ENCODE assay signal across 1 cellular context in the genomic region with DNA sequence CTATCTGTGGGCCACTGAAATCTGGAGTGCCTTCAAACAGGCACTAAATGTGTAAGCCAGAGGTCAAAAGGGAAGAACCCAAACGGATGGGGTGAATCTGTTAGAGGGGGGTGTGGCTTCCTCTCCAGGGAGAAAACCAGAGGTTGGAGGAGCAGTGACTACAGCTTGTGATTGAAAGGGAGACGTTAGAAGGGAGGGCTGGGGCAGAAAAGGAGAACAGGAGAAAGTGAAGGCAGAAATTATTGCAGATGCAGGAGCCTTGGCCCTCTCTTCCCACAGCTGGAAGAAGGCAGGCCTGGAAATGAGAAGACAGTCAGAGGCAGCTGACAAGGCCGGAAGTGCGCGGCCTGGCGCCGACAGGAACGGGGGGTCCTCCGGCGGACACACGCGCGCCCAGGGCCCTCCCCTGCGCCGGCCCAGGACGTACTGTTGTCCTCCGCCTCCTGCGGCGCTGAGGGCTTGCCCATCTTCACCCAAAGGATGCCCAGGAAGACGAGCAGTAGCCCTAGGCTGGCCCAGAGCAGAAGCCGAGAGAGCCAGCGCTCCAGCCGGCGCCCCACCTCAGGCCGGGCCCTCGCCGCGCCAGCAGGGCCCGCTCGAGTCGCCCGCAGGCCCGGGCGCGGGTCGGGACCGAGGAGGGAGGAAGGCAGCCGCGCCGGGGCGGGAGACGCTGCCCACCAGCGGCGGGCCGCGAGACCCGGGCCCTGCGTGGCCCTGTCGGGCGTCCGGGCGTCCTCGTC.
TF ChIP-seq lines count a peak whose summit lies in the region.

No MANE protein-coding gene starts in this region.

TF ChIP-seq in HepG2, 621 proteins besides CTCF, POLR2A, EP300 and RAD21 (continued from another document and continues in another):
- TF ChIP-seq, protein P1, sequence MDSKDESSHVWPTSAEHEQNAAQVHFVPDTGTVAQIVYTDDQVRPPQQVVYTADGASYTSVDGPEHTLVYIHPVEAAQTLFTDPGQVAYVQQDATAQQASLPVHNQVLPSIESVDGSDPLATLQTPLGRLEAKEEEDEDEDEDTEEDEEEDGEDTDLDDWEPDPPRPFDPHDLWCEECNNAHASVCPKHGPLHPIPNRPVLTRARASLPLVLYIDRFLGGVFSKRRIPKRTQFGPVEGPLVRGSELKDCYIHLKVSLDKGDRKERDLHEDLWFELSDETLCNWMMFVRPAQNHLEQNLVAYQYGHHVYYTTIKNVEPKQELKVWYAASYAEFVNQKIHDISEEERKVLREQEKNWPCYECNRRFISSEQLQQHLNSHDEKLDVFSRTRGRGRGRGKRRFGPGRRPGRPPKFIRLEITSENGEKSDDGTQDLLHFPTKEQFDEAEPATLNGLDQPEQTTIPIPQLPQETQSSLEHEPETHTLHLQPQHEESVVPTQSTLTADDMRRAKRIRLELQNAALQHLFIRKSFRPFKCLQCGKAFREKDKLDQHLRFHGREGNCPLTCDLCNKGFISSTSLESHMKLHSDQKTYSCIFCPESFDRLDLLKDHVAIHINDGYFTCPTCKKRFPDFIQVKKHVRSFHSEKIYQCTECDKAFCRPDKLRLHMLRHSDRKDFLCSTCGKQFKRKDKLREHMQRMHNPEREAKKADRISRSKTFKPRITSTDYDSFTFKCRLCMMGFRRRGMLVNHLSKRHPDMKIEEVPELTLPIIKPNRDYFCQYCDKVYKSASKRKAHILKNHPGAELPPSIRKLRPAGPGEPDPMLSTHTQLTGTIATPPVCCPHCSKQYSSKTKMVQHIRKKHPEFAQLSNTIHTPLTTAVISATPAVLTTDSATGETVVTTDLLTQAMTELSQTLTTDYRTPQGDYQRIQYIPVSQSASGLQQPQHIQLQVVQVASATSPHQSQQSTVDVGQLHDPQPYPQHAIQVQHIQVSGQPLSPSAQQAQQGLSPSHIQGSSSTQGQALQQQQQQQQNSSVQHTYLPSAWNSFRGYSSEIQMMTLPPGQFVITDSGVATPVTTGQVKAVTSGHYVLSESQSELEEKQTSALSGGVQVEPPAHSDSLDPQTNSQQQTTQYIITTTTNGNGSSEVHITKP (CRISPR knock-in tag; IDR thresholded peaks at IDR 0.05; ENCODE audit: low read depth): peak; percentile 65; the same call in 1 of the 2 replicates
- TF ChIP-seq, protein P2, sequence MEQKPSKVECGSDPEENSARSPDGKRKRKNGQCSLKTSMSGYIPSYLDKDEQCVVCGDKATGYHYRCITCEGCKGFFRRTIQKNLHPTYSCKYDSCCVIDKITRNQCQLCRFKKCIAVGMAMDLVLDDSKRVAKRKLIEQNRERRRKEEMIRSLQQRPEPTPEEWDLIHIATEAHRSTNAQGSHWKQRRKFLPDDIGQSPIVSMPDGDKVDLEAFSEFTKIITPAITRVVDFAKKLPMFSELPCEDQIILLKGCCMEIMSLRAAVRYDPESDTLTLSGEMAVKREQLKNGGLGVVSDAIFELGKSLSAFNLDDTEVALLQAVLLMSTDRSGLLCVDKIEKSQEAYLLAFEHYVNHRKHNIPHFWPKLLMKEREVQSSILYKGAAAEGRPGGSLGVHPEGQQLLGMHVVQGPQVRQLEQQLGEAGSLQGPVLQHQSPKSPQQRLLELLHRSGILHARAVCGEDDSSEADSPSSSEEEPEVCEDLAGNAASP (CRISPR knock-in tag; IDR thresholded peaks at IDR 0.05; ENCODE audit: borderline replicate concordance): peak; percentile 32; the same call in 1 of the 2 replicates
- no peak for TF ChIP-seq MTA1 (CRISPR knock-in tag; IDR thresholded peaks at IDR 0.05; ENCODE audit: borderline replicate concordance)
- no peak for TF ChIP-seq ZNF672 (CRISPR knock-in tag; IDR thresholded peaks at IDR 0.05)
- TF ChIP-seq HNRNPK (IDR thresholded peaks at IDR 0.05; ENCODE audit: low read depth, low read length, poor library complexity, severe bottlenecking): no peak
- TF ChIP-seq HNRNPL (IDR thresholded peaks at IDR 0.05; ENCODE audit: low read depth, low read length): 0 out of 2 replicates have a peak, but pooled peaks have one; percentile 26
- TF ChIP-seq, protein P3, sequence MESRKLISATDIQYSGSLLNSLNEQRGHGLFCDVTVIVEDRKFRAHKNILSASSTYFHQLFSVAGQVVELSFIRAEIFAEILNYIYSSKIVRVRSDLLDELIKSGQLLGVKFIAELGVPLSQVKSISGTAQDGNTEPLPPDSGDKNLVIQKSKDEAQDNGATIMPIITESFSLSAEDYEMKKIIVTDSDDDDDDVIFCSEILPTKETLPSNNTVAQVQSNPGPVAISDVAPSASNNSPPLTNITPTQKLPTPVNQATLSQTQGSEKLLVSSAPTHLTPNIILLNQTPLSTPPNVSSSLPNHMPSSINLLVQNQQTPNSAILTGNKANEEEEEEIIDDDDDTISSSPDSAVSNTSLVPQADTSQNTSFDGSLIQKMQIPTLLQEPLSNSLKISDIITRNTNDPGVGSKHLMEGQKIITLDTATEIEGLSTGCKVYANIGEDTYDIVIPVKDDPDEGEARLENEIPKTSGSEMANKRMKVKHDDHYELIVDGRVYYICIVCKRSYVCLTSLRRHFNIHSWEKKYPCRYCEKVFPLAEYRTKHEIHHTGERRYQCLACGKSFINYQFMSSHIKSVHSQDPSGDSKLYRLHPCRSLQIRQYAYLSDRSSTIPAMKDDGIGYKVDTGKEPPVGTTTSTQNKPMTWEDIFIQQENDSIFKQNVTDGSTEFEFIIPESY (CRISPR knock-in tag; IDR thresholded peaks at IDR 0.05): no peak
- TF ChIP-seq, protein P4, sequence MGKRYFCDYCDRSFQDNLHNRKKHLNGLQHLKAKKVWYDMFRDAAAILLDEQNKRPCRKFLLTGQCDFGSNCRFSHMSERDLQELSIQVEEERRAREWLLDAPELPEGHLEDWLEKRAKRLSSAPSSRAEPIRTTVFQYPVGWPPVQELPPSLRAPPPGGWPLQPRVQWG (CRISPR knock-in tag; IDR thresholded peaks at IDR 0.05; ENCODE audit: borderline replicate concordance, low read depth): no peak
- no peak; the same call in 1 of the 2 replicates for TF ChIP-seq ZNF709 (CRISPR knock-in tag; IDR thresholded peaks at IDR 0.05)
- no peak for TF ChIP-seq JUN (CRISPR knock-in tag; IDR thresholded peaks at IDR 0.05)
- no peak for TF ChIP-seq PCBP1 (IDR thresholded peaks at IDR 0.05; ENCODE audit: borderline replicate concordance, low read depth, low read length)
- no peak for TF ChIP-seq ZNF101 (CRISPR knock-in tag; IDR thresholded peaks at IDR 0.05; ENCODE audit: borderline replicate concordance, low read depth)
- TF ChIP-seq PHF20 (CRISPR knock-in tag; IDR thresholded peaks at IDR 0.05): peak; percentile 71; the same call in 1 of the 2 replicates
- TF ChIP-seq SATB2 (CRISPR knock-in tag; IDR thresholded peaks at IDR 0.05): no peak
- TF ChIP-seq IRX3 (CRISPR knock-in tag; IDR thresholded peaks at IDR 0.05; ENCODE audit: borderline replicate concordance, low read depth): no peak
- peak; percentile 70 for TF ChIP-seq HES4 (CRISPR knock-in tag; IDR thresholded peaks at IDR 0.05; ENCODE audit: borderline replicate concordance)
- no peak for TF ChIP-seq CENPX (CRISPR knock-in tag; IDR thresholded peaks at IDR 0.05)
- TF ChIP-seq, protein P5, sequence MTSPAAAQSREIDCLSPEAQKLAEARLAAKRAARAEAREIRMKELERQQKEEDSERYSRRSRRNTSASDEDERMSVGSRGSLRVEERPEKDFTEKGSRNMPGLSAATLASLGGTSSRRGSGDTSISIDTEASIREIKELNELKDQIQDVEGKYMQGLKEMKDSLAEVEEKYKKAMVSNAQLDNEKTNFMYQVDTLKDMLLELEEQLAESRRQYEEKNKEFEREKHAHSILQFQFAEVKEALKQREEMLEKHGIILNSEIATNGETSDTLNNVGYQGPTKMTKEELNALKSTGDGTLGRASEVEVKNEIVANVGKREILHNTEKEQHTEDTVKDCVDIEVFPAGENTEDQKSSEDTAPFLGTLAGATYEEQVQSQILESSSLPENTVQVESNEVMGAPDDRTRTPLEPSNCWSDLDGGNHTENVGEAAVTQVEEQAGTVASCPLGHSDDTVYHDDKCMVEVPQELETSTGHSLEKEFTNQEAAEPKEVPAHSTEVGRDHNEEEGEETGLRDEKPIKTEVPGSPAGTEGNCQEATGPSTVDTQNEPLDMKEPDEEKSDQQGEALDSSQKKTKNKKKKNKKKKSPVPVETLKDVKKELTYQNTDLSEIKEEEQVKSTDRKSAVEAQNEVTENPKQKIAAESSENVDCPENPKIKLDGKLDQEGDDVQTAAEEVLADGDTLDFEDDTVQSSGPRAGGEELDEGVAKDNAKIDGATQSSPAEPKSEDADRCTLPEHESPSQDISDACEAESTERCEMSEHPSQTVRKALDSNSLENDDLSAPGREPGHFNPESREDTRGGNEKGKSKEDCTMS (CRISPR knock-in tag; conservative IDR thresholded peaks at IDR 0.05): no peak
- TF ChIP-seq SRSF1 (optimal IDR thresholded peaks at IDR 0.05; ENCODE audit: low read depth, low read length): peak; percentile 58
- peak; percentile 62; the same call in 1 of the 2 replicates for TF ChIP-seq RXRA (CRISPR knock-in tag; IDR thresholded peaks at IDR 0.05)
- no peak for TF ChIP-seq CREB1 (IDR thresholded peaks at IDR 0.05)
- TF ChIP-seq CREB1 (CRISPR knock-in tag; IDR thresholded peaks at IDR 0.05): no peak
- TF ChIP-seq, protein P6, sequence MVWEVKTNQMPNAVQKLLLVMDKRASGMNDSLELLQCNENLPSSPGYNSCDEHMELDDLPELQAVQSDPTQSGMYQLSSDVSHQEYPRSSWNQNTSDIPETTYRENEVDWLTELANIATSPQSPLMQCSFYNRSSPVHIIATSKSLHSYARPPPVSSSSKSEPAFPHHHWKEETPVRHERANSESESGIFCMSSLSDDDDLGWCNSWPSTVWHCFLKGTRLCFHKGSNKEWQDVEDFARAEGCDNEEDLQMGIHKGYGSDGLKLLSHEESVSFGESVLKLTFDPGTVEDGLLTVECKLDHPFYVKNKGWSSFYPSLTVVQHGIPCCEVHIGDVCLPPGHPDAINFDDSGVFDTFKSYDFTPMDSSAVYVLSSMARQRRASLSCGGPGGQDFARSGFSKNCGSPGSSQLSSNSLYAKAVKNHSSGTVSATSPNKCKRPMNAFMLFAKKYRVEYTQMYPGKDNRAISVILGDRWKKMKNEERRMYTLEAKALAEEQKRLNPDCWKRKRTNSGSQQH (CRISPR knock-in tag; IDR thresholded peaks at IDR 0.05; ENCODE audit: low read depth): peak; percentile 22
- TF ChIP-seq ZNF703 (CRISPR knock-in tag; IDR thresholded peaks at IDR 0.05; ENCODE audit: borderline replicate concordance): no peak
- no peak for TF ChIP-seq THYN1 (CRISPR knock-in tag; IDR thresholded peaks at IDR 0.05; ENCODE audit: borderline replicate concordance, low read depth)
- TF ChIP-seq GABPA (IDR thresholded peaks at IDR 0.05; ENCODE audit: low read depth, low read length): peak; percentile 87
- peak; percentile 85 for TF ChIP-seq GABPA (CRISPR knock-in tag; IDR thresholded peaks at IDR 0.05; ENCODE audit: low read depth)
- peak; percentile 33; the same call in 1 of the 2 replicates for TF ChIP-seq ZNF333 (CRISPR knock-in tag; IDR thresholded peaks at IDR 0.05; ENCODE audit: borderline replicate concordance)
- no peak for TF ChIP-seq MIER3 (CRISPR knock-in tag; IDR thresholded peaks at IDR 0.05; ENCODE audit: borderline replicate concordance)
- no peak for TF ChIP-seq ZNF558 (CRISPR knock-in tag; IDR thresholded peaks at IDR 0.05; ENCODE audit: borderline replicate concordance)
- TF ChIP-seq, protein P7, sequence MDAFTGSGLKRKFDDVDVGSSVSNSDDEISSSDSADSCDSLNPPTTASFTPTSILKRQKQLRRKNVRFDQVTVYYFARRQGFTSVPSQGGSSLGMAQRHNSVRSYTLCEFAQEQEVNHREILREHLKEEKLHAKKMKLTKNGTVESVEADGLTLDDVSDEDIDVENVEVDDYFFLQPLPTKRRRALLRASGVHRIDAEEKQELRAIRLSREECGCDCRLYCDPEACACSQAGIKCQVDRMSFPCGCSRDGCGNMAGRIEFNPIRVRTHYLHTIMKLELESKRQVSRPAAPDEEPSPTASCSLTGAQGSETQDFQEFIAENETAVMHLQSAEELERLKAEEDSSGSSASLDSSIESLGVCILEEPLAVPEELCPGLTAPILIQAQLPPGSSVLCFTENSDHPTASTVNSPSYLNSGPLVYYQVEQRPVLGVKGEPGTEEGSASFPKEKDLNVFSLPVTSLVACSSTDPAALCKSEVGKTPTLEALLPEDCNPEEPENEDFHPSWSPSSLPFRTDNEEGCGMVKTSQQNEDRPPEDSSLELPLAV (CRISPR knock-in tag; conservative IDR thresholded peaks at IDR 0.05; ENCODE audit: low read depth): no peak
- no peak for TF ChIP-seq ZFP36L2 (CRISPR knock-in tag; IDR thresholded peaks at IDR 0.05)
- no peak; the same call in 1 of the 2 replicates for TF ChIP-seq GTF3A (CRISPR knock-in tag; conservative IDR thresholded peaks at IDR 0.05)
- TF ChIP-seq FOXP1 (IDR thresholded peaks at IDR 0.05): no peak
- TF ChIP-seq FOXP1 (CRISPR knock-in tag; IDR thresholded peaks at IDR 0.05): no peak
- no peak for TF ChIP-seq NPAS2 (CRISPR knock-in tag; IDR thresholded peaks at IDR 0.05; ENCODE audit: borderline replicate concordance)
- TF ChIP-seq JDP2 (CRISPR knock-in tag; IDR thresholded peaks at IDR 0.05; ENCODE audit: borderline replicate concordance): no peak
- TF ChIP-seq EZH2 (conservative IDR thresholded peaks at IDR 0.05; ENCODE audit: low read depth, low read length): no peak
- no peak for TF ChIP-seq TBX3 (IDR thresholded peaks at IDR 0.05; ENCODE audit: borderline replicate concordance)
- TF ChIP-seq SMAD9 (CRISPR knock-in tag; IDR thresholded peaks at IDR 0.05): 0 out of 2 replicates have a peak, but pooled peaks have one; percentile 23
- no peak for TF ChIP-seq ZNF121 (CRISPR knock-in tag; IDR thresholded peaks at IDR 0.05)
- TF ChIP-seq ZNF253 (CRISPR knock-in tag; IDR thresholded peaks at IDR 0.05; ENCODE audit: borderline replicate concordance): no peak
- no peak for TF ChIP-seq FIP1L1 (IDR thresholded peaks at IDR 0.05; ENCODE audit: borderline replicate concordance, insufficient read depth, low read depth, low read length)
- TF ChIP-seq BHLHE40 (IDR thresholded peaks at IDR 0.05; ENCODE audit: low read length): no peak
- TF ChIP-seq, protein P8, sequence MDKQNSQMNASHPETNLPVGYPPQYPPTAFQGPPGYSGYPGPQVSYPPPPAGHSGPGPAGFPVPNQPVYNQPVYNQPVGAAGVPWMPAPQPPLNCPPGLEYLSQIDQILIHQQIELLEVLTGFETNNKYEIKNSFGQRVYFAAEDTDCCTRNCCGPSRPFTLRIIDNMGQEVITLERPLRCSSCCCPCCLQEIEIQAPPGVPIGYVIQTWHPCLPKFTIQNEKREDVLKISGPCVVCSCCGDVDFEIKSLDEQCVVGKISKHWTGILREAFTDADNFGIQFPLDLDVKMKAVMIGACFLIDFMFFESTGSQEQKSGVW (CRISPR knock-in tag; IDR thresholded peaks at IDR 0.05; ENCODE audit: borderline replicate concordance): no peak
- no peak for TF ChIP-seq RFX5 (IDR thresholded peaks at IDR 0.05; ENCODE audit: low read depth, low read length)
- TF ChIP-seq ZIK1 (CRISPR knock-in tag; IDR thresholded peaks at IDR 0.05; ENCODE audit: borderline replicate concordance, low read depth): peak; percentile 37; the same call in 1 of the 2 replicates
- TF ChIP-seq KLF9 (CRISPR knock-in tag; IDR thresholded peaks at IDR 0.05; ENCODE audit: low read depth): peak; percentile 38; the same call in 1 of the 2 replicates
- TF ChIP-seq TCF7 (IDR thresholded peaks at IDR 0.05; ENCODE audit: low read depth): no peak
- TF ChIP-seq CC2D1A (CRISPR knock-in tag; IDR thresholded peaks at IDR 0.05): no peak
- TF ChIP-seq GFI1 (CRISPR knock-in tag; IDR thresholded peaks at IDR 0.05; ENCODE audit: borderline replicate concordance): no peak; the same call in 1 of the 2 replicates
